Comparison of ENCODE assay signal across 10 cellular contexts in genomic region chr3:123489400-123490004, GRCh38. TPM values are rescaled to one million over a fixed set of nuclear protein-coding genes. Genes with fewer than 3 reads are reported as not detected.
A peak's percentile ranks its signal among the peaks of the same experiment; 100 is the strongest.
DNase-seq lines count a peak whose midpoint lies in the region; ATAC-seq, FAIRE-seq and TF ChIP-seq lines count a peak whose summit lies in the region.
"Had no signal": no experiment of that assay in that cellular context is flagged by ENCODE, and none has a peak within 500 bp of the region (broad histone marks: within the 10 kb centered on the region; RNA-seq: fewer than 3 reads in every experiment).

No MANE protein-coding gene starts in this region.

- H3K9me1 ChIP-seq in keratinocyte (ENCODE audit: control insufficient read depth, extremely low read depth, insufficient read depth, low read length) = no peaks in the 10 kb centered on the region

- no peak for ATAC-seq in GM18519 (IDR thresholded peaks at IDR 0.05; ENCODE audit: low FRiP score, unreplicated experiment)

- no peaks in the 10 kb centered on the region for H3K4me1 ChIP-seq in keratinocyte (ENCODE audit: control insufficient read depth, extremely low read depth, insufficient read depth, low read length)

- H3K27ac ChIP-seq in keratinocyte (ENCODE audit: control insufficient read depth, insufficient read depth, low read length) = no peak overlapping the region
- H3K27ac ChIP-seq: BLaER1 treated with 17β-estradiol and CSF1 and Interleukin-3, amounts not matched to agents 10 nM and 100 nM had no signal

- H3K9me3 ChIP-seq in keratinocyte (ENCODE audit: control insufficient read depth, low read depth, low read length) = no peaks in the 10 kb centered on the region
- H3K9me3 ChIP-seq: BLaER1 treated with 17β-estradiol and CSF1 and Interleukin-3, amounts not matched to agents 10 nM and 100 nM had no signal

- H2AFZ ChIP-seq in keratinocyte (ENCODE audit: control insufficient read depth, low read length) = no peak overlapping the region

- no peak overlapping the region for H3K4me2 ChIP-seq in keratinocyte (ENCODE audit: control insufficient read depth, extremely low read depth, insufficient read depth, low read depth, low read length)

- dilution Hi-C loops in keratinocyte (cut with MboI; ENCODE audit: extremely low pct_ligation_motif_present, low sequenced_read_pairs) = no loop called here

- no peak overlapping the region for H3K4me3 ChIP-seq in bronchial epithelial cell (ENCODE audit: low read depth, low read length)
- H3K4me3 ChIP-seq in keratinocyte (ENCODE audit: control insufficient read depth in 2 of 3, extremely low read depth in 1 of 3, insufficient read depth in 2 of 3, low read depth in 1 of 3, low read length in 3 of 3) = no peak overlapping the region
- H3K4me3 ChIP-seq: BLaER1 treated with 17β-estradiol and CSF1 and Interleukin-3, amounts not matched to agents 10 nM and 100 nM had no signal

- FAIRE-seq in bronchial epithelial cell (lab: Jason Lieb, UNC) (no peak), keratinocyte (lab: Jason Lieb, UNC) (no peak)
- FAIRE-seq: colon had no signal

- no peaks in the 10 kb centered on the region for H3K79me2 ChIP-seq in keratinocyte (ENCODE audit: control insufficient read depth, insufficient read depth, low read length)

- H3K36me3 ChIP-seq in bronchial epithelial cell (ENCODE audit: control insufficient read depth, insufficient read depth, low read length) (peaks cover 4% of the 10 kb centered on the region), keratinocyte (ENCODE audit: control insufficient read depth in 2 of 2, extremely low read depth in 1 of 2, insufficient read depth in 2 of 2, low read length in 2 of 2) (peaks cover 6 to 13% of the 10 kb centered on the region in 2 experiments)

- no peaks in the 10 kb centered on the region for H4K20me1 ChIP-seq in keratinocyte (ENCODE audit: control insufficient read depth, extremely low read depth, insufficient read depth, low read length)
- H4K20me1 ChIP-seq: BLaER1 treated with 17β-estradiol and CSF1 and Interleukin-3, amounts not matched to agents 10 nM and 100 nM had no signal

- DNase-seq in NCI-H1417 (lab: John Stamatoyannopoulos, UW) = peak; percentile 49 to 78 (median 50)
- DNase-seq in NCI-H1417 treated with DMSO at 0.1 percent for 48 hours (lab: John Stamatoyannopoulos, UW) = no peak
- DNase-seq in MV-4-11 (lab: John Stamatoyannopoulos, UW) = peak; percentile 26
- DNase-seq in T follicular helper cell (ENCODE audit: low read depth) = peak; percentile 6
- peak; percentile 52 for DNase-seq in bronchial epithelial cell (ENCODE audit: low read depth)
- peak; percentile 13 for DNase-seq in keratinocyte (ENCODE audit: low read depth, low spot score)
- peak; percentile 7 to 30 for DNase-seq in stimulated activated CD4-positive, alpha-beta T cell treated with anti-CD3 and anti-CD28 coated beads, Interleukin-1b, Interleukin-23, amount 100 ng/mL, for 4 hours (ENCODE audit: low read depth in 2 of 2)

- no peak overlapping the region for H3K9ac ChIP-seq in keratinocyte (ENCODE audit: control insufficient read depth, extremely low read depth, insufficient read depth, low read length)
- H3K9ac ChIP-seq: BLaER1 treated with 17β-estradiol and CSF1 and Interleukin-3, amounts not matched to agents 10 nM and 100 nM had no signal

- H3K27me3 ChIP-seq in bronchial epithelial cell (ENCODE audit: control insufficient read depth, insufficient read depth, low read length) = no peaks in the 10 kb centered on the region
- H3K27me3 ChIP-seq in keratinocyte (ENCODE audit: control insufficient read depth, extremely low read depth, insufficient read depth, low read length) = no peaks in the 10 kb centered on the region
- H3K27me3 ChIP-seq: BLaER1 treated with 17β-estradiol and CSF1 and Interleukin-3, amounts not matched to agents 10 nM and 100 nM had no signal

- peak; percentile 87 for TF ChIP-seq CTCF in bronchial epithelial cell (IDR thresholded peaks at IDR 0.05; ENCODE audit: insufficient read depth, low read length, severe bottlenecking)
- TF ChIP-seq CTCF in keratinocyte (optimal IDR thresholded peaks at IDR 0.05 in 1 of 3, IDR thresholded peaks at IDR 0.05 in 1 of 3, conservative IDR thresholded peaks at IDR 0.05 in 1 of 3; ENCODE audit: extremely low read depth in 1 of 3, insufficient read depth in 2 of 3, low read length in 3 of 3) = peak; percentile 83 to 89 (median 86)

RNA-seq across cellular contexts. Expression of gene ADCY5, which starts 40.6 kb away (rescaled TPM):
- total RNA-seq in bronchial epithelial cell = not detected in 2 replicates
- 0.04 TPM in 1 of 3 replicates, not detected in the others for polyA plus RNA-seq in keratinocyte
- not detected for polyA plus RNA-seq in keratinocyte (2011; ENCODE audit: low read depth)
- not detected in 2 replicates for polyA plus RNA-seq in keratinocyte (2011; cell fraction: cytosol; rRNA removed)
- 0.07 TPM in 1 of 2 replicates, not detected in the other for polyA plus RNA-seq in keratinocyte (2011; cell fraction: nucleus; rRNA removed)
- polyA plus RNA-seq in keratinocyte (2012; ENCODE audit: low replicate concordance) = 0.08 and 0.34 TPM in 2 replicates
- 0.03 to 2.5 TPM (median 0.77 TPM) in 3 replicates for polyA minus RNA-seq in keratinocyte
- polyA minus RNA-seq in keratinocyte (2011; cell fraction: cytosol; rRNA and poly(A)+ RNA removed) = not detected
- polyA minus RNA-seq in keratinocyte (2011; cell fraction: nucleus; rRNA and poly(A)+ RNA removed) = not detected in 2 replicates
